ENCODE assay signal across 32 cellular contexts in the genomic region with DNA sequence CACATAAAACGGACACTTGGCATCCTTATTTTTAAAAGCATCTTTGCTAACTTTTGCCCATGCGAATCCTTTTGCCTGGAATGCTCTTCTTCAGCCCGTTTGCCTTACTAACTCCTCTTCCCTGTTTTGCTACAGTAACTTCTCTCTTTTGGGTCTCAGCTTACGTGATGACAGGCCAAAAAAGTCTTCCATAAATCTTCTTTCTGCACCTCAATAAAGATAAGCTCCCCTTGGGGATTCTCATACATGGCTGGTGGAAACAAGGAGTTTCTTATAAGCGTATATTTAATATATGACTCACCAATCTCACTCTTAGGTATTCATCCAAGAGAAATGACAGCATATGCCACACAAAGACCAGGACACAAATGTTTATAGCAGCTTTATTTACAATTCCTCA.
"Had no signal": no experiment of that assay in that cellular context is flagged by ENCODE, and none has a peak within 500 bp of the region (broad histone marks: within the 10 kb centered on the region; RNA-seq: fewer than 3 reads in every experiment).

No MANE protein-coding gene starts in this region.

- H3K9me3 ChIP-seq: adrenal gland, body of pancreas, colonic mucosa, gastrocnemius medialis had no signal

- H3K36me3 ChIP-seq: adrenal gland, breast epithelium, cardiac muscle cell, colonic mucosa, gastrocnemius medialis, heart left ventricle had no signal

- H3K27ac Mint-ChIP-seq: activated CD8-positive, alpha-beta T cell treated with anti-CD3 and anti-CD28 coated beads for 36 hours; activated naive CD8-positive, alpha-beta T cell; activated T-helper 1 cell treated with anti-CD3 and anti-CD28 coated beads, Interleukin-12 subunit alpha, Interleukin-12 subunit beta, Interleukin-2, Interleukin-4 antibody, amounts not matched to agents 30 ng/mL and 10 ng/mL and 1 ng/mL, durations not matched to agents 14 hours and 24 hours and 36 hours; dendritic cell treated with granulocyte-macrophage colony-stimulating factor and Interleukin-4, amounts not matched to agents 40 ng/mL and 50 ng/mL, for 4 days; endodermal cell had no signal

- H3K9me3 Mint-ChIP-seq: activated T-helper 1 cell treated with anti-CD3 and anti-CD28 coated beads, Interleukin-12 subunit alpha, Interleukin-12 subunit beta, Interleukin-2, Interleukin-4 antibody, amounts not matched to agents 30 ng/mL and 10 ng/mL and 1 ng/mL, durations not matched to agents 14 hours and 24 hours and 36 hours had no signal

- H3K4me1 Mint-ChIP-seq: endodermal cell had no signal

- H3K4me1 ChIP-seq: adrenal gland, body of pancreas, breast epithelium, colonic mucosa, foreskin keratinocyte, gastrocnemius medialis had no signal

- DNase-seq: activated CD4-positive, alpha-beta T cell treated with anti-CD3 and anti-CD28 coated beads for 48 hours; activated CD4-positive, alpha-beta T cell treated with anti-CD3 and anti-CD28 coated beads, Interleukin-2, amount 50 U/mL, for 1 hour; activated CD4-positive, alpha-beta T cell treated with anti-CD3 and anti-CD28 coated beads, Interleukin-2, amount 50 U/mL, for 48 hours; activated CD4-positive, CD25-positive, alpha-beta regulatory T cell; activated CD8-positive, alpha-beta memory T cell treated with anti-CD3 and anti-CD28 coated beads for 24 hours; activated CD8-positive, alpha-beta T cell treated with anti-CD3 and anti-CD28 coated beads for 36 hours; activated gamma-delta T cell; activated naive CD4-positive, alpha-beta T cell; activated naive CD4-positive, alpha-beta T cell treated with anti-CD3 and anti-CD28 coated beads, Interleukin-2, amount 50 U/mL, for 16 hours; activated T-cell treated with anti-CD3 and anti-CD28 coated beads, Interleukin-2, amount 50 U/mL, for 4 hours; adrenal gland; amygdala; aorta; body of pancreas; central memory CD4-positive, alpha-beta T cell; cerebellar nuclear complex; colonic mucosa; dorsolateral prefrontal cortex; effector memory CD4-positive, alpha-beta T cell; endodermal cell; foreskin keratinocyte; gastrocnemius medialis; glutamatergic neuron; heart left ventricle; hypothalamus; T-helper 2 cell had no signal

- H3K27me3 Mint-ChIP-seq: activated CD8-positive, alpha-beta T cell treated with anti-CD3 and anti-CD28 coated beads for 36 hours; dendritic cell treated with granulocyte-macrophage colony-stimulating factor and Interleukin-4, amounts not matched to agents 40 ng/mL and 50 ng/mL, for 4 days had no signal

- ATAC-seq: activated CD8-positive, alpha-beta T cell treated with anti-CD3 and anti-CD28 coated beads for 36 hours; activated T-cell treated with anti-CD3 and anti-CD28 coated beads, Interleukin-2, amount 50 U/mL, for 4 hours; body of pancreas; esophagus mucosa; foreskin keratinocyte; gastrocnemius medialis; heart left ventricle had no signal

- H3K27me3 ChIP-seq: adrenal gland, body of pancreas, breast epithelium, cardiac muscle cell, colonic mucosa, dorsolateral prefrontal cortex, gastrocnemius medialis, heart left ventricle had no signal

- H3K27ac ChIP-seq: adrenal gland, body of pancreas, breast epithelium, cardiac muscle cell, colonic mucosa, foreskin keratinocyte, gastrocnemius medialis, heart left ventricle had no signal

- H3K36me3 Mint-ChIP-seq: activated naive CD8-positive, alpha-beta T cell had no signal

- H3K4me3 ChIP-seq: adrenal gland, body of pancreas, breast epithelium, cardiac muscle cell, colonic mucosa, dorsolateral prefrontal cortex, gastrocnemius medialis, heart left ventricle had no signal

- H3K4me3 Mint-ChIP-seq: activated CD8-positive, alpha-beta T cell treated with anti-CD3 and anti-CD28 coated beads for 36 hours; activated naive CD8-positive, alpha-beta T cell; activated T-cell treated with anti-CD3 and anti-CD28 coated beads, Interleukin-2, amount 50 U/mL, for 4 hours; activated T-helper 1 cell treated with anti-CD3 and anti-CD28 coated beads, Interleukin-12 subunit alpha, Interleukin-12 subunit beta, Interleukin-2, Interleukin-4 antibody, amounts not matched to agents 30 ng/mL and 10 ng/mL and 1 ng/mL, durations not matched to agents 14 hours and 24 hours and 36 hours; dendritic cell treated with granulocyte-macrophage colony-stimulating factor and Interleukin-4, amounts not matched to agents 40 ng/mL and 50 ng/mL, for 4 days; endodermal cell had no signal
